In genomic region chr7:102044984-102045673, GRCh38 we compare ENCODE assay signal across 9 cellular contexts.
DNase-seq lines count a peak whose midpoint lies in the region; ATAC-seq and TF ChIP-seq lines count a peak whose summit lies in the region.
"Had no signal": no experiment of that assay in that cellular context is flagged by ENCODE, and none has a peak within 500 bp of the region (broad histone marks: within the 10 kb centered on the region; RNA-seq: fewer than 3 reads in every experiment).

No MANE protein-coding gene starts in this region.

- peak overlapping the region; percentile 80 for H3K4me3 Mint-ChIP-seq in HFFc6

- H3K27ac ChIP-seq in cardiac muscle cell: peak overlapping the region; percentile 39
- no peak overlapping the region for H3K27ac ChIP-seq in prostate gland

- H3K4me1 Mint-ChIP-seq in HFFc6 (ENCODE audit: low read depth): peaks cover 50% of the 10 kb centered on the region

- TF ChIP-seq CTCF in HFFc6 (IDR thresholded peaks at IDR 0.05) (no peak), cardiac muscle cell (IDR thresholded peaks at IDR 0.05; ENCODE audit: low read depth, low read length) (no peak), prostate gland (IDR thresholded peaks at IDR 0.05) (no peak)

- no peaks in the 10 kb centered on the region for H3K9me3 Mint-ChIP-seq in HFFc6

- H3K36me3 Mint-ChIP-seq in HFFc6 (ENCODE audit: low read depth): peaks cover 2% of the 10 kb centered on the region; the same call in 1 of the 2 replicates

- DNase-seq in HFFc6 (peak; percentile 85), OCI-M1 (lab: John Stamatoyannopoulos, UW) (peak; percentile 50), cardiac muscle cell (ENCODE audit: low read depth in 1 of 2, low spot score in 1 of 2) (peak in 1 of 2 donors; percentile 91), sciatic nerve (ENCODE audit: low spot score) (peak; percentile 75), prostate gland (ENCODE audit: low spot score) (no peak)
- no peak for DNase-seq in activated CD8-positive, alpha-beta memory T cell treated with anti-CD3 and anti-CD28 coated beads, Interleukin-2, amount 50 U/mL, for 4 hours

- intact Hi-C loops in sciatic nerve (cut with DNase I): no loop called here
- intact Hi-C loops in prostate gland (cut with DNase I): no loop called here

- 18% methylated on average over 29 of the region's 29 CpGs for WGBS in prostate gland

- H3K4me3 ChIP-seq in cardiac muscle cell (no peak overlapping the region), prostate gland (peak overlapping the region in 1 of 2 donors; percentile 7)

- ATAC-seq in sciatic nerve (peak; percentile 92), GM19023 (IDR thresholded peaks at IDR 0.05; ENCODE audit: unreplicated experiment) (no peak), GM21360 (IDR thresholded peaks at IDR 0.05; ENCODE audit: unreplicated experiment) (no peak)
- ATAC-seq: Panc1 had no signal

- no peak for TF ChIP-seq POLR2A in prostate gland (IDR thresholded peaks at IDR 0.05)

- H3K36me3 ChIP-seq in cardiac muscle cell (no peaks in the 10 kb centered on the region), prostate gland (no peaks in the 10 kb centered on the region)

- H3K27ac Mint-ChIP-seq in HFFc6: peak overlapping the region; percentile 84

- H3K27me3 Mint-ChIP-seq in HFFc6 (ENCODE audit: insufficient read depth): no peaks in the 10 kb centered on the region; the same call in 1 of the 2 replicates

- H3K9me3 ChIP-seq in cardiac muscle cell (ENCODE audit: low read depth) (no peaks in the 10 kb centered on the region), prostate gland (no peaks in the 10 kb centered on the region)

- peaks cover 4% of the 10 kb centered on the region for H3K4me1 ChIP-seq in cardiac muscle cell (ENCODE audit: low read depth)
- H3K4me1 ChIP-seq in prostate gland (replicated peaks): no peaks in the 10 kb centered on the region

- H3K27me3 ChIP-seq in cardiac muscle cell (no peaks in the 10 kb centered on the region), prostate gland (replicated peaks; ENCODE audit: insufficient read depth) (no peaks in the 10 kb centered on the region)

Comparison
In these comparisons a context has a peak if more than half of its experiments do, and no peak if none do; other contexts are left out.
1. DNase-seq: peak in HFFc6 (single experiment), OCI-M1 (single experiment) and sciatic nerve (single experiment); none in prostate gland (single experiment) and activated CD8-positive, alpha-beta memory T cell treated with anti-CD3 and anti-CD28 coated beads, Interleukin-2, amount 50 U/mL, for 4 hours (single experiment).